ENCODE assay signal across 1 cellular context in genomic region chr5:91379602-91380490, GRCh38.
TF ChIP-seq lines count a peak whose summit lies in the region.

No MANE protein-coding gene starts in this region.

TF ChIP-seq in HepG2, 621 proteins besides CTCF, POLR2A, EP300 and RAD21 (continued from another document and continues in another):
- TF ChIP-seq CREB3 (CRISPR knock-in tag; IDR thresholded peaks at IDR 0.05) = no peak
- no peak for TF ChIP-seq ZNF101 (CRISPR knock-in tag; IDR thresholded peaks at IDR 0.05; ENCODE audit: borderline replicate concordance, low read depth)
- no peak for TF ChIP-seq LRRFIP1 (CRISPR knock-in tag; conservative IDR thresholded peaks at IDR 0.05)
- no peak for TF ChIP-seq KLF9 (CRISPR knock-in tag; IDR thresholded peaks at IDR 0.05; ENCODE audit: low read depth)
- TF ChIP-seq RARA (CRISPR knock-in tag; IDR thresholded peaks at IDR 0.05) = no peak
- TF ChIP-seq THAP11 (CRISPR knock-in tag; IDR thresholded peaks at IDR 0.05) = peak; percentile 56; the same call in 1 of the 2 replicates
- 0 out of 2 replicates have a peak, but pooled peaks have one; percentile 38 for TF ChIP-seq TGIF2 (CRISPR knock-in tag; IDR thresholded peaks at IDR 0.05)
- peak; percentile 28; the same call in 1 of the 2 replicates for TF ChIP-seq ZNF777 (CRISPR knock-in tag; IDR thresholded peaks at IDR 0.05)
- TF ChIP-seq BCL6 (CRISPR knock-in tag; IDR thresholded peaks at IDR 0.05) = 0 out of 2 replicates have a peak, but pooled peaks have one; percentile 20
- TF ChIP-seq EEA1 (CRISPR knock-in tag; IDR thresholded peaks at IDR 0.05; ENCODE audit: borderline replicate concordance) = no peak
- TF ChIP-seq FOSL1 (CRISPR knock-in tag; IDR thresholded peaks at IDR 0.05; ENCODE audit: borderline replicate concordance) = no peak
- TF ChIP-seq KLF6 (CRISPR knock-in tag; IDR thresholded peaks at IDR 0.05) = no peak
- TF ChIP-seq ZNF614 (CRISPR knock-in tag; IDR thresholded peaks at IDR 0.05; ENCODE audit: borderline replicate concordance) = no peak
- no peak for TF ChIP-seq SMYD3 (CRISPR knock-in tag; IDR thresholded peaks at IDR 0.05)
- no peak for TF ChIP-seq ZNF552 (CRISPR knock-in tag; IDR thresholded peaks at IDR 0.05; ENCODE audit: borderline replicate concordance)
- no peak for TF ChIP-seq ZNF691 (CRISPR knock-in tag; IDR thresholded peaks at IDR 0.05; ENCODE audit: borderline replicate concordance, low read depth)
- no peak for TF ChIP-seq ADNP (CRISPR knock-in tag; IDR thresholded peaks at IDR 0.05)
- TF ChIP-seq NFIC (IDR thresholded peaks at IDR 0.05; ENCODE audit: low read length) = no peak
- no peak for TF ChIP-seq ZC3H13 (CRISPR knock-in tag; IDR thresholded peaks at IDR 0.05)
- no peak for TF ChIP-seq ZZZ3 (CRISPR knock-in tag; IDR thresholded peaks at IDR 0.05; ENCODE audit: borderline replicate concordance)
- no peak for TF ChIP-seq ZNF432 (CRISPR knock-in tag; IDR thresholded peaks at IDR 0.05; ENCODE audit: borderline replicate concordance)
- TF ChIP-seq ZNF430 (CRISPR knock-in tag; IDR thresholded peaks at IDR 0.05) = no peak
- no peak for TF ChIP-seq ZNF276 (CRISPR knock-in tag; IDR thresholded peaks at IDR 0.05; ENCODE audit: low read depth)
- no peak for TF ChIP-seq ZNF576 (CRISPR knock-in tag; IDR thresholded peaks at IDR 0.05)
- TF ChIP-seq EED (CRISPR knock-in tag; IDR thresholded peaks at IDR 0.05) = no peak
- 0 out of 2 replicates have a peak, but pooled peaks have one; percentile 6 for TF ChIP-seq ZNF792 (CRISPR knock-in tag; IDR thresholded peaks at IDR 0.05)
- TF ChIP-seq ZNF800 (CRISPR knock-in tag; IDR thresholded peaks at IDR 0.05) = no peak
- no peak for TF ChIP-seq ATM (IDR thresholded peaks at IDR 0.05; ENCODE audit: borderline replicate concordance)
- no peak for TF ChIP-seq SMAD9 (CRISPR knock-in tag; IDR thresholded peaks at IDR 0.05)
- TF ChIP-seq NR0B2 (CRISPR knock-in tag; IDR thresholded peaks at IDR 0.05) = no peak
- no peak for TF ChIP-seq ZBTB40 (IDR thresholded peaks at IDR 0.05)
- TF ChIP-seq ZBTB40 (CRISPR knock-in tag; IDR thresholded peaks at IDR 0.05) = no peak
- no peak; the same call in 1 of the 2 replicates for TF ChIP-seq ZMYM4 (CRISPR knock-in tag; IDR thresholded peaks at IDR 0.05)
- TF ChIP-seq ZNF879 (CRISPR knock-in tag; IDR thresholded peaks at IDR 0.05) = no peak
- TF ChIP-seq PRDM15 (CRISPR knock-in tag; IDR thresholded peaks at IDR 0.05) = no peak; the same call in 1 of the 2 replicates
- TF ChIP-seq HOXD1 (CRISPR knock-in tag; IDR thresholded peaks at IDR 0.05) = no peak
- TF ChIP-seq SALL1 (CRISPR knock-in tag; IDR thresholded peaks at IDR 0.05) = peak; percentile 78
- TF ChIP-seq ZNF446 (CRISPR knock-in tag; IDR thresholded peaks at IDR 0.05) = no peak
- TF ChIP-seq FOXJ3 (CRISPR knock-in tag; IDR thresholded peaks at IDR 0.05; ENCODE audit: borderline replicate concordance) = peak; percentile 68; the same call in 1 of the 2 replicates
